ENCODE assay signal across 1 cellular context in genomic region chr22:38454361-38455062, GRCh38.
TF ChIP-seq lines count a peak whose summit lies in the region.

No MANE protein-coding gene starts in this region.

TF ChIP-seq in HepG2, 621 proteins besides CTCF, POLR2A, EP300 and RAD21:
- TF ChIP-seq ZNF773 (CRISPR knock-in tag; IDR thresholded peaks at IDR 0.05; ENCODE audit: borderline replicate concordance) (no peak), EZH2 (conservative IDR thresholded peaks at IDR 0.05; ENCODE audit: low read depth, low read length) (peak; percentile 98), ZNF83 (CRISPR knock-in tag; IDR thresholded peaks at IDR 0.05; ENCODE audit: borderline replicate concordance) (no peak), ZBTB14 (CRISPR knock-in tag; IDR thresholded peaks at IDR 0.05) (peak; percentile 24; the same call in 1 of the 2 replicates), ZNF800 (CRISPR knock-in tag; IDR thresholded peaks at IDR 0.05) (peak; percentile 38; the same call in 1 of the 2 replicates)
